ENCODE assay signal across 15 cellular contexts in the genomic region with DNA sequence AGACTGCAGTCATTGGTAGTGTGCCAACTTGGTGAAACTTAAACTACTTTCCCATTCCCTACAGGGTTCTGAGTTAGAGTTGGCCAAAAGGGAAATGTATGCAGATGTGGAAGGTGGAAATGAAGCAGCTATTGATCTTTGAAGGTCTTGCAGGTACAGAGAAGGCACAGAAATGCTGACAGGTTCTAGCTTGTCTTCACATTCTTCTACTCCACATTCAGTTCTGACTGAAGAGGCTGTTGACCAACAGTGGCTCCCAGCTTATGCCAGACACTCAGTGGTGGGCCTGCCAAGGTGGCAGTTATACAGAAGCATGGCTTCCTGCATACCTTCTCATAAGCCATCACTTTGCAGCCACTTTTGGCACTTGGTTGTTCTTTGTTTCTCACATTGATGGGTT.
A peak's percentile ranks its signal among the peaks of the same experiment; 100 is the strongest.
DNase-seq lines count a peak whose midpoint lies in the region; ATAC-seq and TF ChIP-seq lines count a peak whose summit lies in the region.
"Had no signal": no experiment of that assay in that cellular context is flagged by ENCODE, and none has a peak within 500 bp of the region (broad histone marks: within the 10 kb centered on the region; RNA-seq: fewer than 3 reads in every experiment).

No MANE protein-coding gene starts in this region.

- no peak for ATAC-seq in activated naive CD8-positive, alpha-beta T cell treated with anti-CD3 and anti-CD28 coated beads, Interleukin-2, amount 10 ng/mL, durations not matched to agents 7 days and 5 days (ENCODE audit: low read depth)
- ATAC-seq in natural killer cell treated with Interleukin-12 subunit alpha and Interleukin-12 subunit beta and Interleukin-15 and Interleukin-18, amount 100 ng/mL, for 72 hours = no peak
- ATAC-seq: A549 had no signal

- peak overlapping the region; percentile 64 for H3K27ac Mint-ChIP-seq in activated naive CD8-positive, alpha-beta T cell treated with anti-CD3 and anti-CD28 coated beads, Interleukin-2, amount 10 ng/mL, durations not matched to agents 7 days and 5 days
- no peak overlapping the region for H3K27ac Mint-ChIP-seq in activated naive CD8-positive, alpha-beta T cell treated with anti-CD3 and anti-CD28 coated beads for 36 hours
- H3K27ac Mint-ChIP-seq in natural killer cell treated with Interleukin-12 subunit alpha and Interleukin-12 subunit beta and Interleukin-15 and Interleukin-18, amount 100 ng/mL, for 72 hours = no peak overlapping the region
- H3K27ac Mint-ChIP-seq: CD14-positive monocyte, H9 had no signal

- no peaks in the 10 kb centered on the region for H3K9me3 Mint-ChIP-seq in activated naive CD8-positive, alpha-beta T cell treated with anti-CD3 and anti-CD28 coated beads, Interleukin-2, amount 10 ng/mL, durations not matched to agents 7 days and 5 days
- peaks cover 4% of the 10 kb centered on the region for H3K9me3 Mint-ChIP-seq in activated naive CD8-positive, alpha-beta T cell treated with anti-CD3 and anti-CD28 coated beads for 36 hours
- H3K9me3 Mint-ChIP-seq in natural killer cell treated with Interleukin-12 subunit alpha and Interleukin-12 subunit beta and Interleukin-15 and Interleukin-18, amount 100 ng/mL, for 72 hours = no peaks in the 10 kb centered on the region

- no peaks in the 10 kb centered on the region for H3K27me3 Mint-ChIP-seq in activated naive CD8-positive, alpha-beta T cell treated with anti-CD3 and anti-CD28 coated beads, Interleukin-2, amount 10 ng/mL, durations not matched to agents 7 days and 5 days
- H3K27me3 Mint-ChIP-seq in activated naive CD8-positive, alpha-beta T cell treated with anti-CD3 and anti-CD28 coated beads for 36 hours = no peaks in the 10 kb centered on the region
- H3K27me3 Mint-ChIP-seq in natural killer cell treated with Interleukin-12 subunit alpha and Interleukin-12 subunit beta and Interleukin-15 and Interleukin-18, amount 100 ng/mL, for 72 hours = no peaks in the 10 kb centered on the region
- H3K27me3 Mint-ChIP-seq: CD4-positive, alpha-beta memory T cell had no signal

- peaks cover 13% of the 10 kb centered on the region for H3K36me3 Mint-ChIP-seq in activated naive CD8-positive, alpha-beta T cell treated with anti-CD3 and anti-CD28 coated beads, Interleukin-2, amount 10 ng/mL, durations not matched to agents 7 days and 5 days
- peaks cover 20% of the 10 kb centered on the region for H3K36me3 Mint-ChIP-seq in activated naive CD8-positive, alpha-beta T cell treated with anti-CD3 and anti-CD28 coated beads for 36 hours
- no peaks in the 10 kb centered on the region for H3K36me3 Mint-ChIP-seq in natural killer cell treated with Interleukin-12 subunit alpha and Interleukin-12 subunit beta and Interleukin-15 and Interleukin-18, amount 100 ng/mL, for 72 hours
- H3K36me3 Mint-ChIP-seq: CD14-positive monocyte had no signal

- peaks cover 11% of the 10 kb centered on the region for H3K4me1 Mint-ChIP-seq in activated naive CD8-positive, alpha-beta T cell treated with anti-CD3 and anti-CD28 coated beads, Interleukin-2, amount 10 ng/mL, durations not matched to agents 7 days and 5 days
- peaks cover 17% of the 10 kb centered on the region for H3K4me1 Mint-ChIP-seq in activated naive CD8-positive, alpha-beta T cell treated with anti-CD3 and anti-CD28 coated beads for 36 hours
- peaks cover 10% of the 10 kb centered on the region in 2 donors for H3K4me1 Mint-ChIP-seq in natural killer cell treated with Interleukin-12 subunit alpha and Interleukin-12 subunit beta and Interleukin-15 and Interleukin-18, amount 100 ng/mL, for 72 hours (ENCODE audit: low read depth in 2 of 2)

- DNase-seq in DMS 273 (lab: John Stamatoyannopoulos, UW; ENCODE audit: unreplicated experiment) (peak; percentile 2), DMS 273 treated with DMSO at 0.1 percent for 48 hours (lab: John Stamatoyannopoulos, UW) (no peak), epithelial cell of esophagus (ENCODE audit: low read depth) (peak; percentile 55), GM10266 (ENCODE audit: extremely low spot score) (no peak)
- no peak for DNase-seq in activated naive CD8-positive, alpha-beta T cell treated with anti-CD3 and anti-CD28 coated beads, Interleukin-2, amount 10 ng/mL, durations not matched to agents 7 days and 5 days
- DNase-seq in activated naive CD8-positive, alpha-beta T cell treated with anti-CD3 and anti-CD28 coated beads for 36 hours = no peak
- DNase-seq in natural killer cell treated with Interleukin-12 subunit alpha and Interleukin-12 subunit beta and Interleukin-15 and Interleukin-18, amount 100 ng/mL, for 72 hours (ENCODE audit: low spot score) = no peak
- DNase-seq: AML-193; Calu3; CD4-positive, alpha-beta memory T cell; GDM1; H9; IMR-90 had no signal

- TF ChIP-seq CTCF in epithelial cell of esophagus (IDR thresholded peaks at IDR 0.05; ENCODE audit: insufficient read depth, low read depth, low read length, missing control alignments) (no peak), GM10266 (IDR thresholded peaks at IDR 0.05; ENCODE audit: control insufficient read depth, insufficient read depth, low read depth, missing control alignments) (no peak)

- H3K4me3 ChIP-seq in epithelial cell of esophagus (ENCODE audit: low read length) = no peak overlapping the region
- H3K4me3 ChIP-seq: A549 had no signal

- POLR2A ChIA-PET in activated naive CD8-positive, alpha-beta T cell treated with anti-CD3 and anti-CD28 coated beads, Interleukin-2, amount 10 ng/mL, durations not matched to agents 7 days and 5 days (lab: Charles Lee) = no interaction called here

- H3K4me3 Mint-ChIP-seq in activated naive CD8-positive, alpha-beta T cell treated with anti-CD3 and anti-CD28 coated beads, Interleukin-2, amount 10 ng/mL, durations not matched to agents 7 days and 5 days = no peak overlapping the region
- no peak overlapping the region for H3K4me3 Mint-ChIP-seq in activated naive CD8-positive, alpha-beta T cell treated with anti-CD3 and anti-CD28 coated beads for 36 hours
- no peak overlapping the region for H3K4me3 Mint-ChIP-seq in natural killer cell treated with Interleukin-12 subunit alpha and Interleukin-12 subunit beta and Interleukin-15 and Interleukin-18, amount 100 ng/mL, for 72 hours
- H3K4me3 Mint-ChIP-seq: CD14-positive monocyte, H9 had no signal

Comparison
In these comparisons a context has a peak if more than half of its experiments do, and no peak if none do; other contexts are left out.
1. DNase-seq: peak in DMS 273 (single experiment) and epithelial cell of esophagus (single experiment); none in DMS 273 treated with DMSO at 0.1 percent for 48 hours (single experiment), activated naive CD8-positive, alpha-beta T cell treated with anti-CD3 and anti-CD28 coated beads, Interleukin-2, amount 10 ng/mL, durations not matched to agents 7 days and 5 days (single experiment), activated naive CD8-positive, alpha-beta T cell treated with anti-CD3 and anti-CD28 coated beads for 36 hours (single experiment), GM10266 (single experiment) and natural killer cell treated with Interleukin-12 subunit alpha and Interleukin-12 subunit beta and Interleukin-15 and Interleukin-18, amount 100 ng/mL, for 72 hours (single experiment).